27 cellular contexts compared by ENCODE assay signal in the genomic region with DNA sequence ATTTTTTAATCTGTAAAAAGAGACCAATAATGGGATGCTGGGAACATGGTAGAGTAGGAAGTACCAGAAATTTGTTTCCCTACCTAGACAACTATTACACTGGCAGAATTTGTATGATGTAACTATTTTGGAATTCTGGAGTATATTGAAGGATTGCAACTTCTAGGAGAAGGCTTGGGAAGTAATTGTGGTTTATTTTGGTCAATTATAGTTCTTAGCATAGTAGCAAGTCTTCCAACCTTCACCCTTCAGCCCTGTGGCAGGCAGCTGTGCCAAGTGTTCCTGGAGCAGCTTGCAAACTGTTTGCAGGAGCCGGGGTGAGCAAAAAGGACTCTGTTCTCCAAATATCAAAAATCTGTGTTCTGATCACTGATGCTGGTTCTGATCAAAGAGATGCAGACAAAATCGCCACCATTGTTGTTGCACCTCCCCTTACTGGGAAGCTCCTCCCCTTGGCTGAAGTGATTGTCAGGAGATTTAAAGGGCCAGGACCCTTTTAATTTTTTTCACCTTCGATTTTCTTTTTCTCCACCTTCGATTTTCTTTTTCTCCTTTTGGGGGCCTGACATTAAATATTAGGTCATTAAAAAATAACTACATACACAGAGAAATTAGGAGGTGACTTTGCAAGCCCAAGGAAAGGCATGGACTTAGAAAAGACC.
DNase-seq lines count a peak whose midpoint lies in the region; ATAC-seq, FAIRE-seq and TF ChIP-seq lines count a peak whose summit lies in the region.
"Had no signal": no experiment of that assay in that cellular context is flagged by ENCODE, and none has a peak within 500 bp of the region (broad histone marks: within the 10 kb centered on the region; RNA-seq: fewer than 3 reads in every experiment).

No MANE protein-coding gene starts in this region.

- RAD21 ChIA-PET in GM12878 (lab: Charles Lee; ENCODE audit: unreplicated experiment) = no interaction called here

- DNase-seq in GM23338 (ENCODE audit: low spot score) (peak; percentile 35), GM12878 (ENCODE audit: low read depth, low spot score) (no peak), neural progenitor cell (ENCODE audit: low spot score) (no peak), ureter (ENCODE audit: low spot score) (no peak), NCI-H82 treated with DMSO at 0.1 percent for 48 hours (lab: John Stamatoyannopoulos, UW; ENCODE audit: unreplicated experiment) (no peak)
- DNase-seq in activated CD4-positive, alpha-beta T cell treated with anti-CD3 and anti-CD28 coated beads, Interleukin-2, amount 50 U/mL, for 48 hours = no peak
- DNase-seq: activated CD4-positive, alpha-beta T cell treated with anti-CD3 and anti-CD28 coated beads for 4 hours; body of pancreas; DMS79; IMR-90; MG63; naive thymus-derived CD4-positive, alpha-beta T cell; NCI-H1436; NCI-H524; retina; SHP77; spleen; stimulated activated CD4-positive, alpha-beta T cell treated with anti-CD3 and anti-CD28 coated beads, Interleukin-4, amount 100 ng/mL, for 1 hour; stimulated activated naive CD8-positive, alpha-beta T cell treated with anti-CD3 and anti-CD28 coated beads, Interleukin-15, Interleukin-2, amounts not matched to agents 100 U/mL and 50 U/mL, for 24 hours; T-cell; trophoblast cell had no signal

- H3K4me3 Mint-ChIP-seq in GM23338 (no peak overlapping the region), neural progenitor cell (no peak overlapping the region)
- H3K4me3 Mint-ChIP-seq: activated T-helper 17 cell treated with anti-CD3 and anti-CD28 coated beads, Interleukin-2, amount 50 U/mL, for 72 hours; naive thymus-derived CD4-positive, alpha-beta T cell; T-cell had no signal

- intact Hi-C loops in GM12878 (cut with micrococcal nuclease; ENCODE audit: unreplicated experiment) = no loop called here

- TF ChIP-seq RAD21 in GM12878 (IDR thresholded peaks at IDR 0.05; ENCODE audit: insufficient read depth, low read depth, low read length) = no peak

- BruUV-seq in GM12878 (replicated peaks; lab: Mats Ljungman, UMichigan) = no TSS peak

- no peaks in the 10 kb centered on the region for H4K20me1 ChIP-seq in GM23338 (replicated peaks; ENCODE audit: insufficient read depth)
- no peaks in the 10 kb centered on the region for H4K20me1 ChIP-seq in OCI-LY1 (ENCODE audit: insufficient read depth, low read length)
- no peaks in the 10 kb centered on the region for H4K20me1 ChIP-seq in GM12878 (ENCODE audit: control insufficient read depth, insufficient read depth)
- H4K20me1 ChIP-seq in neural progenitor cell (ENCODE audit: low read depth) = no peaks in the 10 kb centered on the region

- no peak for TF ChIP-seq CTCF in GM23338 (conservative IDR thresholded peaks at IDR 0.05; ENCODE audit: low read depth in 2 of 2)
- TF ChIP-seq CTCF in OCI-LY1 (IDR thresholded peaks at IDR 0.05; ENCODE audit: low read length) = no peak
- TF ChIP-seq CTCF in GM12878 (IDR thresholded peaks at IDR 0.05 in 2 of 3, conservative IDR thresholded peaks at IDR 0.05 in 1 of 3; ENCODE audit: control insufficient read depth in 2 of 3, extremely low read depth in 1 of 3, insufficient read depth in 1 of 3, low read depth in 3 of 3, low read length in 3 of 3) = no peak
- TF ChIP-seq CTCF in neural progenitor cell (IDR thresholded peaks at IDR 0.05) = no peak

- H3K27me3 ChIP-seq in GM23338 (ENCODE audit: insufficient read depth) (no peaks in the 10 kb centered on the region), OCI-LY1 (ENCODE audit: insufficient read depth, low read length) (no peaks in the 10 kb centered on the region), GM12878 (replicated peaks in 1 of 2; ENCODE audit: control insufficient read depth in 2 of 2, insufficient read depth in 2 of 2, low read length in 1 of 2) (no peaks in the 10 kb centered on the region), neural progenitor cell (no peaks in the 10 kb centered on the region)
- H3K27me3 ChIP-seq: body of pancreas, MG63, spleen had no signal

- no peaks in the 10 kb centered on the region for H3K9me3 Mint-ChIP-seq in GM23338
- H3K9me3 Mint-ChIP-seq in neural progenitor cell = no peaks in the 10 kb centered on the region
- H3K9me3 Mint-ChIP-seq: activated naive CD4-positive, alpha-beta T cell treated with anti-CD3 and anti-CD28 coated beads, Interleukin-2, amount 50 U/mL, for 72 hours; activated T-helper 17 cell treated with anti-CD3 and anti-CD28 coated beads, Interleukin-2, amount 50 U/mL, for 72 hours; naive thymus-derived CD4-positive, alpha-beta T cell; T-cell had no signal

- CTCF ChIA-PET in GM12878 (lab: Yijun Ruan, JAX) = interaction anchor here (0.6 kb wide), 1 partner anchor 197 kb away, joined by 4 read pairs; no protein-coding TSS in a partner anchor

- ATAC-seq in GM23338 (peak; percentile 45; the same call in 1 of the 3 replicates), GM12878 (peak; percentile 36; the same call in 1 of the 3 replicates), HG02970 (IDR thresholded peaks at IDR 0.05; ENCODE audit: low FRiP score, unreplicated experiment) (no peak)
- ATAC-seq: activated naive CD4-positive, alpha-beta T cell treated with anti-CD3 and anti-CD28 coated beads, Interleukin-2, amount 50 U/mL, for 72 hours; activated T-helper 17 cell treated with anti-CD3 and anti-CD28 coated beads, Interleukin-2, amount 50 U/mL, for 72 hours; body of pancreas; naive thymus-derived CD4-positive, alpha-beta T cell; stimulated activated naive CD8-positive, alpha-beta T cell treated with anti-CD3 and anti-CD28 coated beads, Interleukin-15, Interleukin-2, amounts not matched to agents 100 U/mL and 50 U/mL, for 24 hours; T-cell had no signal

- H2AFZ ChIP-seq in GM23338 = no peak overlapping the region; the same call in 1 of the 2 replicates
- peak overlapping the region; percentile 53; the same call in 1 of the 2 replicates for H2AFZ ChIP-seq in OCI-LY1 (ENCODE audit: low read length)
- H2AFZ ChIP-seq in GM12878 (ENCODE audit: control insufficient read depth, low read depth, low read length) = no peak overlapping the region
- H2AFZ ChIP-seq in neural progenitor cell (replicated peaks) = peak overlapping the region; percentile 38

- SMC1A ChIA-PET in GM12878 (lab: Charles Lee; ENCODE audit: uncharacterized antibody, unreplicated experiment) = no interaction called here

- POLR2A ChIA-PET in GM12878 (lab: Charles Lee) = no interaction called here

- TF ChIP-seq POLR2A in GM12878 (IDR thresholded peaks at IDR 0.05; ENCODE audit: low read depth, low read length) = no peak

- WGBS in GM12878 (ENCODE audit: insufficient coverage, insufficient replicate concordance, low lambda C conversion rate, missing lambda C conversion rate) = 87% methylated on average over 4 of the region's 4 CpGs

- H3K27ac ChIP-seq in GM23338 (ENCODE audit: low read depth) (no peak overlapping the region), OCI-LY1 (ENCODE audit: low read depth, low read length, poor library complexity, severe bottlenecking) (no peak overlapping the region), GM12878 (ENCODE audit: control insufficient read depth, insufficient read depth) (no peak overlapping the region), neural progenitor cell (no peak overlapping the region)
- H3K27ac ChIP-seq: body of pancreas, HL-60, spleen had no signal

- in situ Hi-C loops in GM12878 (cut with MboI) = no loop called here

- peaks cover 13% of the 10 kb centered on the region; the same call in 1 of the 2 replicates for H3K4me1 ChIP-seq in GM23338 (ENCODE audit: insufficient read depth)
- peaks cover 25% of the 10 kb centered on the region for H3K4me1 ChIP-seq in OCI-LY1 (ENCODE audit: insufficient read depth, low read length, severe bottlenecking)
- H3K4me1 ChIP-seq in GM12878 (ENCODE audit: control insufficient read depth, insufficient read depth, low read length) = peaks cover 4% of the 10 kb centered on the region; the same call in 1 of the 2 replicates
- H3K4me1 ChIP-seq in neural progenitor cell = no peaks in the 10 kb centered on the region
- H3K4me1 ChIP-seq: body of pancreas had no signal

- H3K4me3 ChIP-seq in GM23338 (no peak overlapping the region), OCI-LY1 (ENCODE audit: low read depth, low read length, poor library complexity, severe bottlenecking) (no peak overlapping the region), GM12878 (no peak overlapping the region), neural progenitor cell (no peak overlapping the region)
- H3K4me3 ChIP-seq: body of pancreas, MG63, spleen had no signal

- no peak overlapping the region for H3K27ac Mint-ChIP-seq in GM23338
- H3K27ac Mint-ChIP-seq in neural progenitor cell = no peak overlapping the region
- H3K27ac Mint-ChIP-seq: activated naive CD4-positive, alpha-beta T cell treated with anti-CD3 and anti-CD28 coated beads, Interleukin-2, amount 50 U/mL, for 72 hours; activated T-helper 17 cell treated with anti-CD3 and anti-CD28 coated beads, Interleukin-2, amount 50 U/mL, for 72 hours; T-cell had no signal

- no peak for FAIRE-seq in GM12878 (lab: Jason Lieb, UNC)
- FAIRE-seq: GM19239 had no signal

- H3K36me3 ChIP-seq in GM23338 (ENCODE audit: insufficient read depth) (no peaks in the 10 kb centered on the region), OCI-LY1 (ENCODE audit: insufficient read depth, low read length) (no peaks in the 10 kb centered on the region), GM12878 (ENCODE audit: control insufficient read depth in 2 of 2, insufficient read depth in 2 of 2, low read length in 1 of 2) (no peaks in the 10 kb centered on the region), neural progenitor cell (no peaks in the 10 kb centered on the region)
- H3K36me3 ChIP-seq: MG63 had no signal

- H3K4me2 ChIP-seq in GM23338 (no peak overlapping the region), OCI-LY1 (ENCODE audit: low read length) (no peak overlapping the region), GM12878 (ENCODE audit: control insufficient read depth, insufficient read depth) (no peak overlapping the region), neural progenitor cell (no peak overlapping the region)

- H3K36me3 Mint-ChIP-seq in GM23338 (ENCODE audit: low read depth) = no peaks in the 10 kb centered on the region
- no peaks in the 10 kb centered on the region for H3K36me3 Mint-ChIP-seq in neural progenitor cell
- H3K36me3 Mint-ChIP-seq: activated naive CD4-positive, alpha-beta T cell treated with anti-CD3 and anti-CD28 coated beads, Interleukin-2, amount 50 U/mL, for 72 hours had no signal

- H3K79me2 ChIP-seq in GM23338 (replicated peaks; ENCODE audit: insufficient read depth) = no peaks in the 10 kb centered on the region
- H3K79me2 ChIP-seq in OCI-LY1 (ENCODE audit: insufficient read depth, low read length) = no peaks in the 10 kb centered on the region
- no peaks in the 10 kb centered on the region for H3K79me2 ChIP-seq in GM12878 (ENCODE audit: control insufficient read depth, insufficient read depth, low read length)
- H3K79me2 ChIP-seq in neural progenitor cell (ENCODE audit: low read depth) = no peaks in the 10 kb centered on the region

- no peak for TF ChIP-seq EP300 in GM12878 (IDR thresholded peaks at IDR 0.05; ENCODE audit: borderline replicate concordance in 1 of 2, control insufficient read depth in 1 of 2, low read depth in 2 of 2, low read length in 2 of 2)

- H3K9ac ChIP-seq in OCI-LY1 (ENCODE audit: low read length) = no peak overlapping the region
- no peak overlapping the region for H3K9ac ChIP-seq in GM12878 (ENCODE audit: control insufficient read depth, insufficient read depth, low read length)
- H3K9ac ChIP-seq in neural progenitor cell = no peak overlapping the region

- H3K4me1 Mint-ChIP-seq in GM23338 = peaks cover 8% of the 10 kb centered on the region
- H3K4me1 Mint-ChIP-seq in neural progenitor cell = peaks cover 10% of the 10 kb centered on the region
- H3K4me1 Mint-ChIP-seq: activated T-helper 17 cell treated with anti-CD3 and anti-CD28 coated beads, Interleukin-2, amount 50 U/mL, for 72 hours had no signal

- H3F3A ChIP-seq in GM23338 (replicated peaks; ENCODE audit: low read depth) (no peaks in the 10 kb centered on the region), OCI-LY1 (ENCODE audit: insufficient read depth, low read length) (no peaks in the 10 kb centered on the region), neural progenitor cell (ENCODE audit: low read depth) (no peaks in the 10 kb centered on the region)

- H3K9me3 ChIP-seq in OCI-LY1 (ENCODE audit: low read length) (no peaks in the 10 kb centered on the region), GM12878 (replicated peaks; ENCODE audit: control insufficient read depth, insufficient read depth, low read length) (no peaks in the 10 kb centered on the region; the same call in 2 of the 3 replicates), neural progenitor cell (ENCODE audit: low read depth) (no peaks in the 10 kb centered on the region)
- H3K9me3 ChIP-seq: body of pancreas, MG63, spleen had no signal

- H3K9me2 ChIP-seq in GM23338 (ENCODE audit: insufficient read depth) = peaks cover 3% of the 10 kb centered on the region; the same call in 1 of the 2 replicates
- no peaks in the 10 kb centered on the region for H3K9me2 ChIP-seq in OCI-LY1 (ENCODE audit: low read depth, low read length)

- H3K27me3 Mint-ChIP-seq in GM23338 (ENCODE audit: insufficient read depth, low read depth, poor library complexity) = no peaks in the 10 kb centered on the region
- H3K27me3 Mint-ChIP-seq in neural progenitor cell (ENCODE audit: insufficient read depth, low read depth) = no peaks in the 10 kb centered on the region
- H3K27me3 Mint-ChIP-seq: activated T-helper 17 cell treated with anti-CD3 and anti-CD28 coated beads, Interleukin-2, amount 50 U/mL, for 72 hours; T-cell had no signal

Comparison
In these comparisons a context has a peak if more than half of its experiments do, and no peak if none do; other contexts are left out.
1. H2AFZ ChIP-seq: peak in OCI-LY1 (single experiment) and neural progenitor cell (single experiment); none in GM23338 (single experiment) and GM12878 (single experiment).